In the genomic region with DNA sequence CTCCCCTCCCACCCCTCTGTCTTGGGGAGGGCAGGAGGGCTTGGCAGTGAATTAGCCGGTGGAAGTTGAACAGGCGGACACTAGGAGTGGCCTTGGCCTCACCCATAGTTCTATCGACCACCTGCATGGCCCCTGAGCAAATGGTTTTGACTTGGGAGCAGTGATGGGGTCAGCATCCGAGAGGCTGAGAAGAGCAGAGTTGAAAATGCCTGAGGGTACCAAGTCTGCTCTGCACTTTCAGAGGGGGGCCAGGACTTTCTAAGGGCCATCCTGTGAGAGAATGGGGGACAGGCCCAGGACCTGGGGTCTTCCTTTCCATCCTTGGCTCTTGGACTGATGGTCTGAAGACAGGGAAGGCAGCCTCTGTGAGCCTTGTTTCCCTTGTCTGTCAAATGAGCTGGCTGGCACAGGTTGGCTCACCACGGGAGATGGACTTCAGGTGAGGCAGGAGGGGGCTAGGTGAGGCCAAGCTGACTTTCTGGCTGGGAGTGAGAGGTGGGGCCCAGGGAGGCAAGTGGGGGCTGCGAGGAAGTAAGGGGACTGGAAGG, we compare ENCODE assay signal across 11 cellular contexts. TPM values are rescaled to one million over a fixed set of nuclear protein-coding genes. Genes with fewer than 3 reads are reported as not detected.
"Had no signal": no experiment of that assay in that cellular context is flagged by ENCODE, and none has a peak within 500 bp of the region (broad histone marks: within the 10 kb centered on the region; RNA-seq: fewer than 3 reads in every experiment).

No MANE protein-coding gene starts in this region.

- H3K4me1 ChIP-seq: upper lobe of right lung had no signal

- H3K4me3 ChIP-seq: upper lobe of right lung had no signal

- DNase-seq: activated gamma-delta T cell treated with Interleukin-2 at 50 U/mL for 16 hours; aorta; dermis blood vessel endothelial cell; effector memory CD4-positive, alpha-beta T cell; foreskin melanocyte; nucleus accumbens; retina; stimulated activated CD4-positive, alpha-beta T cell treated with anti-CD3 and anti-CD28 coated beads, Interleukin-4, amount 100 ng/mL, for 1 hour; stimulated activated naive CD8-positive, alpha-beta T cell treated with anti-CD3 and anti-CD28 coated beads, Interleukin-15, Interleukin-2, amounts not matched to agents 100 U/mL and 50 U/mL, for 24 hours; upper lobe of right lung had no signal

- H3K9me3 ChIP-seq: upper lobe of right lung had no signal

- H3K27me3 ChIP-seq: upper lobe of right lung had no signal

- H3K36me3 ChIP-seq: upper lobe of right lung had no signal

- H3K27ac ChIP-seq: upper lobe of right lung had no signal

RNA-seq across cellular contexts. Expression of gene CDH23, which starts 29.4 kb away (rescaled TPM):
- total RNA-seq: endothelial cell of umbilical vein had no signal
